ENCODE assay signal across 21 cellular contexts in the genomic region with DNA sequence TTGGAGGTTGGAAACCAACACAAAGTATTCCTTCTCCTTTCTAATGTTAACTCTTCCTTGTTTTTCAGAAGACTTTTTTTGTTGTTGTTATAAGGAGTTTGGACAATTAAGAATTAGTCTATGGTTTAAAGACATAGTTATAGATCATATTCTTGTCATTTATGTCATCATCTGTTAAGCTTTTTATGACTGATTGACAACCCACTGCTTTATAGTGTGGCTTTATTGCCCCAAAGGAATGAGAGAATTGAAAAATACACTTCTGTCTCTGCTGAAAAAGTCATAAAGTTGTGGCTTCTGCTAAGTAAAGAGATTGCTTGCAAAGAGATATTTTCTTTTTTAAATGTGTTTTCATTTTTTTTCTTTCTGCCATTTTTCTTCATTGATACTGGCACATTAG.
"Had no signal": no experiment of that assay in that cellular context is flagged by ENCODE, and none has a peak within 500 bp of the region (broad histone marks: within the 10 kb centered on the region; RNA-seq: fewer than 3 reads in every experiment).

No MANE protein-coding gene starts in this region.

- H3K27ac ChIP-seq: adrenal gland, breast epithelium, colonic mucosa, WERI-Rb-1 had no signal

- H3K9me3 ChIP-seq: adrenal gland, breast epithelium, colonic mucosa had no signal

- H3K27me3 ChIP-seq: adrenal gland, breast epithelium, colonic mucosa had no signal

- H3K36me3 ChIP-seq: adrenal gland, breast epithelium, colonic mucosa, WERI-Rb-1 had no signal

- DNase-seq: activated CD4-positive, alpha-beta T cell treated with anti-CD3 and anti-CD28 coated beads for 36 hours; activated CD8-positive, alpha-beta memory T cell treated with anti-CD3 and anti-CD28 coated beads, Interleukin-2, amount 50 U/mL, for 4 hours; activated CD8-positive, alpha-beta T cell treated with anti-CD3 and anti-CD28 coated beads for 36 hours; activated naive CD4-positive, alpha-beta T cell treated with anti-CD3 and anti-CD28 coated beads, Interleukin-2, amount 50 U/mL, for 16 hours; activated naive CD8-positive, alpha-beta T cell treated with anti-CD3 and anti-CD28 coated beads, Interleukin-2, amount 10 ng/mL, durations not matched to agents 7 days and 5 days; adrenal gland; anterior cingulate cortex; caudate nucleus; colonic mucosa; NCI-H1092; NCI-H1417; NCI-H1694; NCI-H2029; NCI-H510A treated with DMSO at 0.1 percent for 48 hours; NCI-H69; SHP77 treated with DMSO at 0.1 percent for 48 hours; T-cell; T-helper 2 cell; T1000; WERI-Rb-1 had no signal

- H3K4me1 ChIP-seq: breast epithelium, colonic mucosa had no signal

- H3K4me3 ChIP-seq: adrenal gland, breast epithelium, colonic mucosa had no signal
